15 cellular contexts compared by ENCODE assay signal in the genomic region with DNA sequence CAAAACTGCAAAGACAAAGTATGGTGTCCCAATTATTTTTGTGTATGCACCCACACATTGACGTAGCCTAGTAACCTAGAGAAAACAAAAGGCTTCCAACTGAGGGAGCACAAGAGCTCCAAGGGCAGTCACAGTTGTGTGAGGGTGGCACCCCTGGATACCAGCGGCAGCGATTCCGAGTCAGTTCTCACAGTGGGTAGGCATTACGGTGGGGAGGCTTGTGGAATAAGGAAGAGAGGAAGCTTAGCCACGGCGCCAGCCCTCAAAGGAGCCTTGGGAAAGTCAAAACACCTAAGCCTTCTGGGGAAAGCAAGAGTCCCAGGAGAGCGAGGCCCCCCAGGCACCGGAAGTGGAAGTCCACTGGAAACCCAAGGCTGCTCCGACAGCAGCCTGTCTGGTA. TPM values are rescaled to one million over a fixed set of nuclear protein-coding genes. Genes with fewer than 3 reads are reported as not detected.
A peak's percentile ranks its signal among the peaks of the same experiment; 100 is the strongest.
DNase-seq lines count a peak whose midpoint lies in the region; ATAC-seq and TF ChIP-seq lines count a peak whose summit lies in the region.
"Had no signal": no experiment of that assay in that cellular context is flagged by ENCODE, and none has a peak within 500 bp of the region (broad histone marks: within the 10 kb centered on the region; RNA-seq: fewer than 3 reads in every experiment).

No MANE protein-coding gene starts in this region.

- H3K27me3 Mint-ChIP-seq in central memory CD8-positive, alpha-beta T cell: peaks cover 10% of the 10 kb centered on the region
- H3K27me3 Mint-ChIP-seq in activated CD8-positive, alpha-beta T cell treated with anti-CD3 and anti-CD28 coated beads for 36 hours: no peaks in the 10 kb centered on the region
- H3K27me3 Mint-ChIP-seq: CD4-positive, alpha-beta memory T cell had no signal

- H3K36me3 Mint-ChIP-seq in central memory CD8-positive, alpha-beta T cell (ENCODE audit: insufficient read depth): no peaks in the 10 kb centered on the region
- no peaks in the 10 kb centered on the region for H3K36me3 Mint-ChIP-seq in activated CD8-positive, alpha-beta T cell treated with anti-CD3 and anti-CD28 coated beads for 36 hours (ENCODE audit: low read depth)
- H3K36me3 Mint-ChIP-seq: CD14-positive monocyte; CD4-positive, alpha-beta memory T cell; IgD-negative memory B cell had no signal

- intact Hi-C loops in activated CD8-positive, alpha-beta T cell treated with anti-CD3 and anti-CD28 coated beads for 36 hours (cut with micrococcal nuclease): no loop called here

- POLR2A ChIA-PET in activated CD8-positive, alpha-beta T cell treated with anti-CD3 and anti-CD28 coated beads for 36 hours (lab: Charles Lee): interaction anchor here (1.1 kb wide), 1 partner anchor 33 kb away, joined by 3 read pairs; no protein-coding TSS in a partner anchor

- DNase-seq in COR-L47 (lab: John Stamatoyannopoulos, UW) (peak; percentile 37), NCI-H146 (lab: John Stamatoyannopoulos, UW) (peak; percentile 83), foreskin melanocyte (no peak)
- DNase-seq in central memory CD8-positive, alpha-beta T cell (ENCODE audit: low spot score in 2 of 2): no peak
- no peak for DNase-seq in activated CD8-positive, alpha-beta T cell treated with anti-CD3 and anti-CD28 coated beads for 36 hours
- DNase-seq: Calu3; CD4-positive, alpha-beta memory T cell; DMS79 treated with DMSO at 0.1 percent for 48 hours; HCEC 1CT; KBM-7 had no signal

- H3K4me1 Mint-ChIP-seq in central memory CD8-positive, alpha-beta T cell: peaks cover 4% of the 10 kb centered on the region
- peaks cover 2% of the 10 kb centered on the region for H3K4me1 Mint-ChIP-seq in activated CD8-positive, alpha-beta T cell treated with anti-CD3 and anti-CD28 coated beads for 36 hours (ENCODE audit: low read depth)

- no peak for ATAC-seq in central memory CD8-positive, alpha-beta T cell (replicated peaks; ENCODE audit: extremely low read depth, poor library complexity, severe bottlenecking)
- ATAC-seq in HG03521 (IDR thresholded peaks at IDR 0.05; ENCODE audit: unreplicated experiment): no peak
- no peak for ATAC-seq in HG03354 (IDR thresholded peaks at IDR 0.05; ENCODE audit: poor library complexity, severe bottlenecking, unreplicated experiment)
- no peak for ATAC-seq in activated CD8-positive, alpha-beta T cell treated with anti-CD3 and anti-CD28 coated beads for 36 hours
- ATAC-seq: GM12878 had no signal

- H3K27ac Mint-ChIP-seq in central memory CD8-positive, alpha-beta T cell (ENCODE audit: low read depth): peak overlapping the region; percentile 46
- no peak overlapping the region for H3K27ac Mint-ChIP-seq in activated CD8-positive, alpha-beta T cell treated with anti-CD3 and anti-CD28 coated beads for 36 hours
- H3K27ac Mint-ChIP-seq: CD14-positive monocyte; CD4-positive, alpha-beta memory T cell; IgD-negative memory B cell had no signal

- CTCF ChIA-PET in activated CD8-positive, alpha-beta T cell treated with anti-CD3 and anti-CD28 coated beads for 36 hours (lab: Charles Lee): no interaction called here

- H3K9me3 Mint-ChIP-seq in central memory CD8-positive, alpha-beta T cell: no peaks in the 10 kb centered on the region
- no peaks in the 10 kb centered on the region for H3K9me3 Mint-ChIP-seq in activated CD8-positive, alpha-beta T cell treated with anti-CD3 and anti-CD28 coated beads for 36 hours
- H3K9me3 Mint-ChIP-seq: IgD-negative memory B cell had no signal

- TF ChIP-seq CTCF in activated CD8-positive, alpha-beta T cell treated with anti-CD3 and anti-CD28 coated beads for 36 hours (IDR thresholded peaks at IDR 0.05): no peak

- H3K4me3 Mint-ChIP-seq in central memory CD8-positive, alpha-beta T cell: no peak overlapping the region
- no peak overlapping the region for H3K4me3 Mint-ChIP-seq in activated CD8-positive, alpha-beta T cell treated with anti-CD3 and anti-CD28 coated beads for 36 hours
- H3K4me3 Mint-ChIP-seq: CD14-positive monocyte; CD4-positive, alpha-beta memory T cell; IgD-negative memory B cell had no signal

RNA-seq across cellular contexts. Expression of a gene that starts 31.0 kb away (rescaled TPM):
- total RNA-seq in activated CD8-positive, alpha-beta T cell treated with anti-CD3 and anti-CD28 coated beads for 36 hours: 1 to 10 TPM; 4.1 to 4.8 TPM

Comparison
In these comparisons a context has a peak if more than half of its experiments do, and no peak if none do; other contexts are left out.
1. DNase-seq: peak in COR-L47 (single experiment) and NCI-H146 (single experiment); none in central memory CD8-positive, alpha-beta T cell (0 of 2), foreskin melanocyte (single experiment) and activated CD8-positive, alpha-beta T cell treated with anti-CD3 and anti-CD28 coated beads for 36 hours (single experiment).